ENCODE assay signal across 18 cellular contexts in genomic region chr14:54444701-54445100, GRCh38. TPM values are rescaled to one million over a fixed set of nuclear protein-coding genes. Genes with fewer than 3 reads are reported as not detected.
A peak's percentile ranks its signal among the peaks of the same experiment; 100 is the strongest.
DNase-seq lines count a peak whose midpoint lies in the region; ATAC-seq and TF ChIP-seq lines count a peak whose summit lies in the region.
"Had no signal": no experiment of that assay in that cellular context is flagged by ENCODE, and none has a peak within 500 bp of the region (broad histone marks: within the 10 kb centered on the region; RNA-seq: fewer than 3 reads in every experiment).

No MANE protein-coding gene starts in this region.

- H3K27me3 Mint-ChIP-seq in MCF 10A (ENCODE audit: insufficient read depth, unreplicated experiment) = no peaks in the 10 kb centered on the region
- H3K27me3 Mint-ChIP-seq in mesothelial cell of epicardium (ENCODE audit: low read depth) = peaks cover 5% of the 10 kb centered on the region

- BruUV-seq in MCF 10A (replicated peaks; lab: Mats Ljungman, UMichigan) (no TSS peak), mammary epithelial cell (replicated peaks; lab: Mats Ljungman, UMichigan) (no TSS peak)

- peaks cover 24% of the 10 kb centered on the region for H3K4me1 Mint-ChIP-seq in MCF 10A (ENCODE audit: insufficient read depth, unreplicated experiment)
- peaks cover 46% of the 10 kb centered on the region for H3K4me1 Mint-ChIP-seq in mesothelial cell of epicardium

- no peaks in the 10 kb centered on the region for H4K20me1 ChIP-seq in mammary epithelial cell (ENCODE audit: insufficient read depth, low read length)

- DNase-seq in MCF 10A (ENCODE audit: unreplicated experiment) = no peak
- DNase-seq in mammary epithelial cell = no peak
- peak; percentile 53 for DNase-seq in dedifferentiated amniotic fluid mesenchymal stem cell (ENCODE audit: extremely low spot score)
- no peak for DNase-seq in mesothelial cell of epicardium (ENCODE audit: low spot score in 2 of 2, unreplicated experiment in 2 of 2)
- no peak for DNase-seq in activated CD4-positive, alpha-beta T cell treated with anti-CD3 and anti-CD28 coated beads, Interleukin-2, amount 50 U/mL, for 48 hours
- no peak for DNase-seq in GM19238 (ENCODE audit: insufficient read length, low spot score)
- DNase-seq in SW 1271 (lab: John Stamatoyannopoulos, UW) = no peak
- DNase-seq: AML-193; CD4-positive, CD25-positive, alpha-beta regulatory T cell; DMS79 treated with DMSO at 0.1 percent for 48 hours; GDM1; GOT3; NCI-H1417; NCI-H2029; NCI-H510A treated with DMSO at 0.1 percent for 48 hours had no signal

- peaks cover 14% of the 10 kb centered on the region for H3K79me2 ChIP-seq in mammary epithelial cell (ENCODE audit: insufficient read depth, low read length)

- H3K27me3 ChIP-seq in mammary epithelial cell (ENCODE audit: insufficient read depth, low read length) = no peaks in the 10 kb centered on the region

- H3K4me3 ChIP-seq in mammary epithelial cell (replicated peaks in 1 of 3; ENCODE audit: insufficient read depth in 1 of 3, low read depth in 2 of 3, low read length in 3 of 3) = no peak overlapping the region

- in situ Hi-C loops in mammary epithelial cell (cut with MboI; ENCODE audit: low sequenced_read_pairs in 2 of 2) = no loop called here

- H3K4me3 Mint-ChIP-seq in MCF 10A (ENCODE audit: unreplicated experiment) = no peak overlapping the region
- no peak overlapping the region for H3K4me3 Mint-ChIP-seq in mesothelial cell of epicardium

- H3K36me3 Mint-ChIP-seq in MCF 10A (ENCODE audit: insufficient read depth, unreplicated experiment) (peaks cover 3% of the 10 kb centered on the region), mesothelial cell of epicardium (no peaks in the 10 kb centered on the region)
- H3K36me3 Mint-ChIP-seq: CD4-positive, CD25-positive, alpha-beta regulatory T cell had no signal

- 85% methylated on average over 7 of the region's 7 CpGs for WGBS in mammary epithelial cell (ENCODE audit: low coverage, missing lambda C conversion rate)

- intact Hi-C loops in MCF 10A (cut with micrococcal nuclease) = no loop called here
- intact Hi-C loops in mammary epithelial cell (cut with micrococcal nuclease) = loop anchor here (5.0 kb wide), 1 partner anchor 77 kb away; no protein-coding TSS in a partner anchor

- POLR2A ChIA-PET in MCF 10A (lab: Yijun Ruan, JAX) = interaction anchor here (0.5 to 4.4 kb wide), 3 partner anchors 11 to 1302 kb away, joined by 5 to 100 read pairs (median 20); partner anchors contain the start of gene GMFB

- no peak for TF ChIP-seq CTCF in MCF 10A (IDR thresholded peaks at IDR 0.05; ENCODE audit: unreplicated experiment)
- TF ChIP-seq CTCF in mammary epithelial cell (conservative IDR thresholded peaks at IDR 0.05 in 1 of 2, IDR thresholded peaks at IDR 0.05 in 1 of 2; ENCODE audit: extremely low read depth in 1 of 2, insufficient read depth in 1 of 2, low read depth in 1 of 2, low read length in 2 of 2) = no peak
- TF ChIP-seq CTCF in mesothelial cell of epicardium (IDR thresholded peaks at IDR 0.05; ENCODE audit: unreplicated experiment) = no peak

- no peaks in the 10 kb centered on the region for H3K36me3 ChIP-seq in mammary epithelial cell (ENCODE audit: insufficient read depth, low read length)

- H3K27ac Mint-ChIP-seq in MCF 10A (ENCODE audit: low read depth, unreplicated experiment) = peak overlapping the region; percentile 42
- peak overlapping the region; percentile 10 for H3K27ac Mint-ChIP-seq in mesothelial cell of epicardium
- H3K27ac Mint-ChIP-seq: CD4-positive, CD25-positive, alpha-beta regulatory T cell; IgD-negative memory B cell had no signal

- ATAC-seq in HG02981 (IDR thresholded peaks at IDR 0.05; ENCODE audit: unreplicated experiment) = no peak

- no peak overlapping the region for H3K27ac ChIP-seq in mammary epithelial cell (ENCODE audit: insufficient read depth, low read depth, low read length)
- H3K27ac ChIP-seq: 22Rv1 had no signal

- no peak overlapping the region for H3K4me2 ChIP-seq in mammary epithelial cell (ENCODE audit: insufficient read depth, low read depth, low read length)

- H3K9me3 Mint-ChIP-seq in MCF 10A (ENCODE audit: unreplicated experiment) = no peaks in the 10 kb centered on the region
- no peaks in the 10 kb centered on the region for H3K9me3 Mint-ChIP-seq in mesothelial cell of epicardium
- H3K9me3 Mint-ChIP-seq: IgD-negative memory B cell had no signal

- H3K9ac ChIP-seq in mammary epithelial cell (ENCODE audit: insufficient read depth, low read length) = no peak overlapping the region

- CTCF ChIA-PET in MCF 10A (lab: Yijun Ruan, JAX) = interaction anchor here (0.7 to 2.9 kb wide), 3 partner anchors 13 to 330 kb away, joined by 3 to 20 read pairs (median 5); partner anchors contain the start of gene GMFB
- CTCF ChIA-PET in mammary epithelial cell (lab: Charles Lee; ENCODE audit: low non-redundant PET) = no interaction called here

- dilution Hi-C loops in mammary epithelial cell (cut with HindIII; ENCODE audit: low sequenced_read_pairs) = no loop called here

- H3K9me3 ChIP-seq in mammary epithelial cell (replicated peaks; ENCODE audit: insufficient read depth, low read length) = no peaks in the 10 kb centered on the region

- H3K4me1 ChIP-seq in mammary epithelial cell (ENCODE audit: insufficient read depth, low read length) = peaks cover 34% of the 10 kb centered on the region

- H2AFZ ChIP-seq in mammary epithelial cell (ENCODE audit: low read depth, low read length) = no peak overlapping the region

RNA-seq across cellular contexts. Expression of gene CNIH1, which starts 3.5 kb away (rescaled TPM):
- 217 and 228 TPM in 2 replicates for total RNA-seq in MCF 10A (2022)
- 100 to 1,000 TPM; 184 to 196 TPM for total RNA-seq in mammary epithelial cell
- 345 TPM for polyA plus RNA-seq in mammary epithelial cell
- 223 TPM for polyA minus RNA-seq in mammary epithelial cell
- 95.8 to 101 TPM (median 97.6 TPM) in 3 replicates for total RNA-seq in mesothelial cell of epicardium

RNA-seq across cellular contexts. Expression of gene GMFB, which starts 44.1 kb away (rescaled TPM):
- total RNA-seq in MCF 10A (2022) = 53.3 and 65.0 TPM in 2 replicates
- 100 to 1,000 TPM in 1 of 2 donors, 10 to 100 TPM in 1; 65.9 to 104 TPM for total RNA-seq in mammary epithelial cell
- 15.5 TPM for polyA plus RNA-seq in mammary epithelial cell
- polyA minus RNA-seq in mammary epithelial cell = 8.8 TPM
- total RNA-seq in mesothelial cell of epicardium = 56.1 to 56.5 TPM (median 56.1 TPM) in 3 replicates

RNA-seq across cellular contexts. Expression of gene CDKN3, which starts 47.9 kb away (rescaled TPM):
- total RNA-seq in MCF 10A (2022) (66.4 and 66.5 TPM in 2 replicates), mammary epithelial cell (10 to 100 TPM in 1 of 2 donors, under 1 TPM in 1; 0.50 to 38.1 TPM), mesothelial cell of epicardium (10.3 to 11.6 TPM (median 10.3 TPM) in 3 replicates)
- 47.2 TPM for polyA plus RNA-seq in mammary epithelial cell
- polyA minus RNA-seq in mammary epithelial cell = not detected
- polyA plus RNA-seq: IgD-negative memory B cell had no signal
